ENCODE assay signal across 8 cellular contexts in the genomic region with DNA sequence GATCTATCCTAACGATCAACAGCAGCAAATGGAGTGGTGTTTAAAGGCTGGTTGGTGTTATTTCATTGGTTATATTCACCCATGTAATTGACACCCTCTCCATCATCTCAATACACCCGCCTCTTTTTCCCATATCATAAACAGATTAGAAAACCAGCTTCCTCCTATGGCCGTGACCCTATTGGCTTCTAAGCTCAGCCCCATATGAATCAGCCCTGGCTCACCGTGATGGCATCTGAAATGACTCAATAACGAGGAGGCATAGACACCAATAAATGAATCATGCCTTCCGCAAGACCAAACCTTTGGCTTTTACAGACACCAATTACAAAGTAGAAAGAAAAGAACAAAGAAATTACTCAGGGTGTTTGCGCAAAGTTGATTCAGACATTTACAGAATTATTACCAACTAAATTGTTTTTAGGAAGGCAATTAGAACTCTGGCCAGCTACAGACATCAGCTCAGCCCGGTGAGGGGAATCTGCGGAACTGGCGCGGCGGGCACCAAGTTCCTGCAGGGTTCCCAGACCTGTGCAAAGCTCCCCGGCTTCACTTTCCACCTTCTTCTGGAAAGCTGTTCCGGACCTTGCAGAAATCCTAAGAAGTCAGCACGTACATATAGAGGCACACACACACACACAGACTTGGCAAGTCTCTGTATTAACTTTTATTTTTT. TPM values are rescaled to one million over a fixed set of nuclear protein-coding genes. Genes with fewer than 3 reads are reported as not detected.
A peak's percentile ranks its signal among the peaks of the same experiment; 100 is the strongest.
DNase-seq lines count a peak whose midpoint lies in the region; ATAC-seq, FAIRE-seq and TF ChIP-seq lines count a peak whose summit lies in the region.

No MANE protein-coding gene starts in this region.

- H3K27ac Mint-ChIP-seq in activated naive CD4-positive, alpha-beta T cell treated with anti-CD3 and anti-CD28 coated beads, Interleukin-2, amount 50 U/mL, for 24 hours: peak overlapping the region; percentile 91

- no peak for TF ChIP-seq RAD21 in HepG2 (CRISPR knock-in tag; IDR thresholded peaks at IDR 0.05)

- H3K27me3 Mint-ChIP-seq in activated naive CD4-positive, alpha-beta T cell treated with anti-CD3 and anti-CD28 coated beads, Interleukin-2, amount 50 U/mL, for 24 hours: no peaks in the 10 kb centered on the region

- H3K4me2 ChIP-seq in PC-3 (ENCODE audit: low read length) (peak overlapping the region; percentile 77), HepG2 (ENCODE audit: low read depth, low read length) (no peak overlapping the region)

- peaks cover 55% of the 10 kb centered on the region for H3K4me1 Mint-ChIP-seq in activated naive CD4-positive, alpha-beta T cell treated with anti-CD3 and anti-CD28 coated beads, Interleukin-2, amount 50 U/mL, for 24 hours

- DNase-seq in AG09319 (ENCODE audit: extremely low read depth, low read depth) (peak; percentile 73), PC-3 (peak; percentile 100), HepG2 (ENCODE audit: low spot score) (peak; percentile 31), transverse colon (peak; percentile 77), GM19238 (ENCODE audit: insufficient read length, low spot score) (no peak), DMS 273 treated with DMSO at 0.1 percent for 48 hours (lab: John Stamatoyannopoulos, UW) (no peak)

- TF ChIP-seq POLR2A in HepG2 (IDR thresholded peaks at IDR 0.05; ENCODE audit: insufficient read depth in 1 of 2, low read depth in 2 of 2, low read length in 2 of 2) (no peak), transverse colon (IDR thresholded peaks at IDR 0.05) (no peak)

- H3K9me3 ChIP-seq in PC-3 (ENCODE audit: low read length): no peaks in the 10 kb centered on the region
- H3K9me3 ChIP-seq in HepG2 (ENCODE audit: low read length): no peaks in the 10 kb centered on the region
- no peaks in the 10 kb centered on the region for H3K9me3 ChIP-seq in transverse colon

- WGBS in HepG2 (ENCODE audit: low lambda C conversion rate): 32% methylated on average over 15 of the region's 15 CpGs
- 15 to 41% methylated on average over 5 to 15 of the region's 15 CpGs for WGBS in transverse colon (ENCODE audit: low coverage in 1 of 2), 2 donors

- H3K9ac ChIP-seq in PC-3 (ENCODE audit: low read length): peak overlapping the region; percentile 73
- H3K9ac ChIP-seq in HepG2 (ENCODE audit: insufficient read depth, low read depth, low read length): no peak overlapping the region

- no peak for FAIRE-seq in HepG2 (lab: Jason Lieb, UNC)

- no peaks in the 10 kb centered on the region for H3K9me3 Mint-ChIP-seq in activated naive CD4-positive, alpha-beta T cell treated with anti-CD3 and anti-CD28 coated beads, Interleukin-2, amount 50 U/mL, for 24 hours

- H3K27me3 ChIP-seq in PC-3 (ENCODE audit: low read length) (no peaks in the 10 kb centered on the region), HepG2 (ENCODE audit: control insufficient read depth in 1 of 2, insufficient read depth in 2 of 2, low read length in 2 of 2) (peaks cover 23 to 92% of the 10 kb centered on the region in 2 experiments), transverse colon (no peaks in the 10 kb centered on the region)

- POLR2A ChIA-PET in PC-3 (lab: Charles Lee; ENCODE audit: unreplicated experiment) (interaction anchor here (0.5 to 1.0 kb wide), 4 partner anchors 16 to 413 kb away, joined by 3 to 5 read pairs (median 4); no protein-coding TSS in a partner anchor), HepG2 (lab: Yijun Ruan, JAX) (no interaction called here)

- H3K4me3 Mint-ChIP-seq in activated naive CD4-positive, alpha-beta T cell treated with anti-CD3 and anti-CD28 coated beads, Interleukin-2, amount 50 U/mL, for 24 hours: peak overlapping the region; percentile 77

- intact Hi-C loops in PC-3 (cut with micrococcal nuclease) (loop anchor here (1.0 to 5.0 kb wide), 7 partner anchors 10 to 429 kb away; partner anchors contain the start of gene ZBP1), HepG2 (cut with micrococcal nuclease; ENCODE audit: unreplicated experiment) (no loop called here), transverse colon (cut with DNase I; ENCODE audit: low total_unique reads) (no loop called here)

- no peak overlapping the region for H2AFZ ChIP-seq in PC-3 (ENCODE audit: low read length)
- no peak overlapping the region for H2AFZ ChIP-seq in HepG2 (ENCODE audit: low read length)

- in situ Hi-C loops in HepG2 (cut with HindIII; ENCODE audit: extremely low pct_ligation_motif_present, low pct_unique_long_range_greater_than_20kb): no loop called here
- in situ Hi-C loops in transverse colon (cut with MboI; ENCODE audit: low pct_ligation_motif_present in 1 of 4, low pct_unique_long_range_greater_than_20kb in 1 of 4, low sequenced_read_pairs in 3 of 4): no loop called here

- H3K4me3 ChIP-seq in PC-3 (ENCODE audit: low read length) (peak overlapping the region; percentile 50), HepG2 (replicated peaks in 1 of 3; ENCODE audit: insufficient read depth in 1 of 3, low read depth in 2 of 3, low read length in 3 of 3) (no peak overlapping the region), transverse colon (no peak overlapping the region)

- H3K27ac ChIP-seq in PC-3 (ENCODE audit: low read length): peak overlapping the region; percentile 94
- no peak overlapping the region for H3K27ac ChIP-seq in HepG2 (ENCODE audit: extremely low read length, insufficient read depth, low read length)
- peak overlapping the region; percentile 62 to 77 (median 73) for H3K27ac ChIP-seq in transverse colon

- H3K36me3 Mint-ChIP-seq in activated naive CD4-positive, alpha-beta T cell treated with anti-CD3 and anti-CD28 coated beads, Interleukin-2, amount 50 U/mL, for 24 hours: no peaks in the 10 kb centered on the region

- ATAC-seq in PC-3 (peak; percentile 73), HepG2 (no peak), HG03520 (IDR thresholded peaks at IDR 0.05; ENCODE audit: unreplicated experiment) (no peak)

- H3K4me1 ChIP-seq in PC-3 (ENCODE audit: insufficient read depth, low read length) (peaks cover 90% of the 10 kb centered on the region), HepG2 (ENCODE audit: insufficient read depth, low read length) (no peaks in the 10 kb centered on the region), transverse colon (peaks cover 7 to 48% (median 35%) of the 10 kb centered on the region in 4 donors)

- H3F3A ChIP-seq in PC-3 (ENCODE audit: low read length, unreplicated experiment): peaks cover 34% of the 10 kb centered on the region

- CTCF ChIA-PET in PC-3 (lab: Charles Lee): interaction anchor here (0.5 to 1.0 kb wide), 6 partner anchors 16 to 241 kb away, joined by 3 to 5 read pairs (median 4); no protein-coding TSS in a partner anchor
- CTCF ChIA-PET in HepG2 (lab: Yijun Ruan, JAX; ENCODE audit: low intra/inter-chr PET ratio, low total read pairs): no interaction called here

- TF ChIP-seq CTCF in AG09319 (IDR thresholded peaks at IDR 0.05; ENCODE audit: low read depth, low read length): no peak
- TF ChIP-seq CTCF in PC-3 (conservative IDR thresholded peaks at IDR 0.05; ENCODE audit: low read depth, low read length): no peak
- TF ChIP-seq CTCF in HepG2 (CRISPR knock-in tag; IDR thresholded peaks at IDR 0.05): no peak
- no peak for TF ChIP-seq CTCF in transverse colon (IDR thresholded peaks at IDR 0.05)

- TF ChIP-seq EP300 in HepG2 (IDR thresholded peaks at IDR 0.05; ENCODE audit: low read depth in 2 of 2, low read length in 2 of 2) (no peak), HepG2 (CRISPR knock-in tag; IDR thresholded peaks at IDR 0.05; ENCODE audit: borderline replicate concordance) (no peak), transverse colon (IDR thresholded peaks at IDR 0.05; ENCODE audit: low read depth) (no peak)

- no peaks in the 10 kb centered on the region for H3K9me2 ChIP-seq in PC-3 (replicated peaks; ENCODE audit: low read length)

- H4K20me1 ChIP-seq in PC-3 (ENCODE audit: low read length): peaks cover 45% of the 10 kb centered on the region
- H4K20me1 ChIP-seq in HepG2 (ENCODE audit: insufficient read depth, low read length): no peaks in the 10 kb centered on the region

- peaks cover 19% of the 10 kb centered on the region for H3K36me3 ChIP-seq in PC-3 (ENCODE audit: low read depth, low read length)
- no peaks in the 10 kb centered on the region for H3K36me3 ChIP-seq in HepG2 (replicated peaks in 1 of 2; ENCODE audit: control insufficient read depth in 1 of 2, insufficient read depth in 2 of 2, low read length in 2 of 2)
- H3K36me3 ChIP-seq in transverse colon: no peaks in the 10 kb centered on the region

- BruUV-seq in PC-3 (replicated peaks; lab: Mats Ljungman, UMichigan): no TSS peak
- BruUV-seq in HepG2 (replicated peaks; lab: Mats Ljungman, UMichigan): no TSS peak

- peaks cover 91% of the 10 kb centered on the region for H3K79me2 ChIP-seq in PC-3 (ENCODE audit: low read length)
- H3K79me2 ChIP-seq in HepG2 (ENCODE audit: insufficient read depth, low read length): no peaks in the 10 kb centered on the region

TF ChIP-seq in HepG2, 621 proteins besides CTCF, POLR2A, EP300 and RAD21 (continues in another document):
- 0 out of 2 replicates have a peak, but pooled peaks have one; percentile 28 for TF ChIP-seq FOSL1 (CRISPR knock-in tag; IDR thresholded peaks at IDR 0.05; ENCODE audit: borderline replicate concordance)
- TF ChIP-seq RELA (CRISPR knock-in tag; IDR thresholded peaks at IDR 0.05): no peak

RNA-seq across cellular contexts. Expression of gene PMEPA1, which starts 11.5 kb away (rescaled TPM):
- total RNA-seq in PC-3 (2014; rRNA removed) (21.9 and 29.3 TPM in 2 replicates), HepG2 (2016; rRNA removed; fragmentation: Illumina TruSeq; extraction: Trizol) (not detected in 2 replicates), transverse colon (10 to 100 TPM in 2 of 4 donors, 1 to 10 TPM in 2; 6.4 to 10.8 (median 8.4) TPM)
- not detected in 2 replicates for total RNA-seq in HepG2 (2016; cell fraction: cytosol; rRNA removed; fragmentation: Illumina TruSeq; extraction: Trizol; ENCODE audit: low read depth)
- not detected in 2 replicates for total RNA-seq in HepG2 (2016; cell fraction: insoluble cytoplasmic fraction; rRNA removed; fragmentation: Illumina TruSeq; extraction: Trizol)
- 0.31 TPM in 1 of 2 replicates, not detected in the other for total RNA-seq in HepG2 (2016; cell fraction: membrane; rRNA removed; fragmentation: Illumina TruSeq; extraction: Trizol)
- not detected in 2 replicates for total RNA-seq in HepG2 (2016; cell fraction: nucleus; rRNA removed; fragmentation: Illumina TruSeq; extraction: Trizol)
- 0.08 TPM in 1 of 2 replicates, not detected in the other for polyA plus RNA-seq in HepG2 (2011; rRNA removed)
- polyA plus RNA-seq in HepG2 (2011; cell fraction: cytosol; rRNA removed): 0.03 TPM in 1 of 2 replicates, not detected in the other
- 0.12 and 0.16 TPM in 2 replicates for polyA plus RNA-seq in HepG2 (2011; cell fraction: nucleus; rRNA removed)
- not detected in 2 replicates for polyA plus RNA-seq in HepG2 (2012)
- not detected in 2 replicates for polyA plus RNA-seq in HepG2 (2016; cell fraction: cytosol; fragmentation: Illumina TruSeq; extraction: Trizol; ENCODE audit: low read depth)
- polyA plus RNA-seq in HepG2 (2016; cell fraction: insoluble cytoplasmic fraction; fragmentation: Illumina TruSeq; extraction: Trizol; ENCODE audit: low read depth): not detected in 2 replicates
- polyA plus RNA-seq in HepG2 (2016; cell fraction: membrane; fragmentation: Illumina TruSeq; extraction: Trizol; ENCODE audit: low read depth): 0.15 TPM in 1 of 2 replicates, not detected in the other
- polyA plus RNA-seq in HepG2 (2016; cell fraction: nucleus; fragmentation: Illumina TruSeq; extraction: Trizol; ENCODE audit: insufficient read depth, low read depth): not detected in 2 replicates
- polyA minus RNA-seq in HepG2 (2011; rRNA and poly(A)+ RNA removed; ENCODE audit: low replicate concordance): 0.20 and 7.8 TPM in 2 replicates
- 0.53 TPM in 1 of 2 replicates, not detected in the other for polyA minus RNA-seq in HepG2 (2011; cell fraction: cytosol; rRNA and poly(A)+ RNA removed)
- polyA minus RNA-seq in HepG2 (2011; cell fraction: nucleus; rRNA and poly(A)+ RNA removed): 0.39 TPM in 1 of 2 replicates, not detected in the other

Comparison
In these comparisons a context has a peak if more than half of its experiments do, and no peak if none do; other contexts are left out.
1. DNase-seq: peak in AG09319 (single experiment), PC-3 (single experiment), HepG2 (single experiment) and transverse colon (single experiment); none in GM19238 (single experiment) and DMS 273 treated with DMSO at 0.1 percent for 48 hours (single experiment).